14 cellular contexts compared by ENCODE assay signal in the genomic region with DNA sequence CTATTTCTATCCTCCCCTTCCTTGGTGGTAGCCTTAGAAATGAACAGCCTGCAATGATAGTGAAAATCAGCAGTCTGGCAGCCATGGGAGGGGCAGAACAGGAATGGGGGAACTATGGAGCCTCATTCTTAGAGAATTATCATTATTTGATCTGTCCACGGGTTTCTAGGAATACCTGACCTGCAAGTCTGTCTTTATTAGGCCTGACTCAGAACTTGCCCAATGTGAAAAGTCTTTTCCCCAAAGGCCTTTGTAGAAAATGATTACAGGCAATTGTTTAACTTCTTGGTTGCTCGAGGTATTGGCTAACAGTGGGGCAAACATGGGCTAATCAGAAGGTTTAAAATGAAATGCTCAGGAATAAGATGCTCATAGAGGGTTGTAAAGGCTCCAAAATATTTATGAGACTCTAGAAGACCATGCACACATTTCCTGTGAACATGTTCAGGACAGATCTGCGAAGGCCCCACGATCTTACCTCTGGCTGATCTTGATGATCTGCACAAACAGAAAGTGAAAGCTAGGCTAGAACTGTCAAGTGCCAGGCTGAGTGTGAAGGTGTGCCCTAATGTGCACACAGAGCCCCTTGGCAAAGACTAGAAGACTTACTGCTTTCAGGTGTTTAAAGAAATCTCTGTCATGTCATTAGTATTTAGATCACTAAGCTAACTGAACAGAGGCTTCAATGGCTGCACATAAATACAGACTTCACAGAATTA. TPM values are rescaled to one million over a fixed set of nuclear protein-coding genes. Genes with fewer than 3 reads are reported as not detected.
A peak's percentile ranks its signal among the peaks of the same experiment; 100 is the strongest.
DNase-seq lines count a peak whose midpoint lies in the region; ATAC-seq and TF ChIP-seq lines count a peak whose summit lies in the region.
"Had no signal": no experiment of that assay in that cellular context is flagged by ENCODE, and none has a peak within 500 bp of the region (broad histone marks: within the 10 kb centered on the region; RNA-seq: fewer than 3 reads in every experiment).

No MANE protein-coding gene starts in this region.

- H2AFZ ChIP-seq in ACC112 (ENCODE audit: low read length, unreplicated experiment): peak overlapping the region; percentile 8
- no peak overlapping the region for H2AFZ ChIP-seq in osteoblast (ENCODE audit: low read length)

- peak overlapping the region; percentile 36; the same call in 1 of the 2 replicates for H3K4me3 ChIP-seq in ACC112 (ENCODE audit: low read depth, low read length)
- H3K4me3 ChIP-seq in osteoblast (ENCODE audit: insufficient read depth, low read length): no peak overlapping the region
- H3K4me3 ChIP-seq: gastroesophageal sphincter had no signal

- H3K27me3 Mint-ChIP-seq in HFFc6 (ENCODE audit: insufficient read depth): peaks cover 12% of the 10 kb centered on the region
- H3K27me3 Mint-ChIP-seq in activated T-cell treated with anti-CD3 and anti-CD28 coated beads, Interleukin-2, amount 50 U/mL, for 4 hours (ENCODE audit: low read depth): no peaks in the 10 kb centered on the region

- peaks cover 11% of the 10 kb centered on the region for H3K36me3 Mint-ChIP-seq in HFFc6 (ENCODE audit: low read depth)
- H3K36me3 Mint-ChIP-seq in activated T-cell treated with anti-CD3 and anti-CD28 coated beads, Interleukin-2, amount 50 U/mL, for 4 hours (ENCODE audit: insufficient read depth): peaks cover 4% of the 10 kb centered on the region

- peaks cover 14% of the 10 kb centered on the region for H3K9me3 Mint-ChIP-seq in HFFc6
- H3K9me3 Mint-ChIP-seq in activated T-cell treated with anti-CD3 and anti-CD28 coated beads, Interleukin-2, amount 50 U/mL, for 4 hours: peaks cover 8% of the 10 kb centered on the region

- H3K27ac ChIP-seq in ACC112 (ENCODE audit: low read depth, low read length) (no peak overlapping the region), osteoblast (ENCODE audit: low read depth, low read length) (no peak overlapping the region)
- H3K27ac ChIP-seq: gastroesophageal sphincter had no signal

- H3K27me3 ChIP-seq in ACC112 (ENCODE audit: insufficient read depth, low read length) (no peaks in the 10 kb centered on the region), osteoblast (ENCODE audit: insufficient read depth, low read length) (peaks cover 6% of the 10 kb centered on the region)

- ATAC-seq in activated T-cell treated with anti-CD3 and anti-CD28 coated beads, Interleukin-2, amount 50 U/mL, for 4 hours: peak; percentile 74 to 84
- peak; percentile 69 for ATAC-seq in esophagus mucosa
- ATAC-seq in GM18520 (IDR thresholded peaks at IDR 0.05; ENCODE audit: unreplicated experiment): no peak
- ATAC-seq: gastroesophageal sphincter had no signal

- H3K4me1 Mint-ChIP-seq in HFFc6 (ENCODE audit: low read depth): no peaks in the 10 kb centered on the region
- peaks cover 19% of the 10 kb centered on the region for H3K4me1 Mint-ChIP-seq in activated T-cell treated with anti-CD3 and anti-CD28 coated beads, Interleukin-2, amount 50 U/mL, for 4 hours (ENCODE audit: low read depth)

- H3K36me3 ChIP-seq in ACC112 (ENCODE audit: insufficient read depth, low read length) (no peaks in the 10 kb centered on the region), osteoblast (ENCODE audit: insufficient read depth, low read length) (no peaks in the 10 kb centered on the region)
- H3K36me3 ChIP-seq: gastroesophageal sphincter had no signal

- no peak for DNase-seq in HFFc6
- DNase-seq in activated T-cell treated with anti-CD3 and anti-CD28 coated beads, Interleukin-2, amount 50 U/mL, for 4 hours: no peak
- no peak for DNase-seq in GM13977 (ENCODE audit: low spot score)
- DNase-seq in NCI-H2171 (lab: John Stamatoyannopoulos, UW): no peak
- no peak for DNase-seq in osteoblast (ENCODE audit: insufficient read length, low spot score, missing footprints)
- DNase-seq: AML-193; effector CD8-positive, alpha-beta T cell; islet precursor cell; NCI-H146; NCI-H510A treated with DMSO at 0.1 percent for 48 hours had no signal

- H3K4me1 ChIP-seq in ACC112 (ENCODE audit: control insufficient read depth, insufficient read depth, low read length, unreplicated experiment): no peaks in the 10 kb centered on the region
- no peaks in the 10 kb centered on the region for H3K4me1 ChIP-seq in osteoblast (ENCODE audit: insufficient read depth, low read length)
- H3K4me1 ChIP-seq: gastroesophageal sphincter had no signal

- H3K4me3 Mint-ChIP-seq in HFFc6: peak overlapping the region; percentile 18; the same call in 1 of the 2 replicates
- H3K4me3 Mint-ChIP-seq in activated T-cell treated with anti-CD3 and anti-CD28 coated beads, Interleukin-2, amount 50 U/mL, for 4 hours: no peak overlapping the region

- TF ChIP-seq CTCF in HFFc6 (IDR thresholded peaks at IDR 0.05) (no peak), GM13977 (IDR thresholded peaks at IDR 0.05; ENCODE audit: extremely low read depth, insufficient read depth, missing control alignments) (no peak), osteoblast (IDR thresholded peaks at IDR 0.05; ENCODE audit: extremely low read depth, low read depth, low read length) (no peak)

- H4K20me1 ChIP-seq in osteoblast (ENCODE audit: insufficient read depth, low read length): no peaks in the 10 kb centered on the region

- no peak overlapping the region for H3K27ac Mint-ChIP-seq in HFFc6

- H3K79me2 ChIP-seq in ACC112 (ENCODE audit: control insufficient read depth, insufficient read depth, low read length, unreplicated experiment) (no peaks in the 10 kb centered on the region), osteoblast (ENCODE audit: insufficient read depth, low read length) (no peaks in the 10 kb centered on the region)

- in situ Hi-C loops in GM13977 (cut with MboI; ENCODE audit: low pct_unique_long_range_greater_than_20kb, low sequenced_read_pairs, unreplicated experiment): no loop called here

- H3K9me3 ChIP-seq in osteoblast (ENCODE audit: low read depth, low read length): no peaks in the 10 kb centered on the region

- H3K4me2 ChIP-seq in osteoblast (ENCODE audit: insufficient read depth, low read length): no peak overlapping the region

RNA-seq across cellular contexts. Expression of a gene that starts 39.6 kb away (rescaled TPM):
- under 1 TPM in 1 of 6 experiments, not detected in 5; 0.06 TPM for total RNA-seq in HFFc6 (2021; fragmentation: NEBNext Ultra II Directional; extraction: Animal tissue kit (Norgen Biotek cat#: 25700))
- 1 to 10 TPM; 5.7 to 6.9 (median 6.7) TPM for total RNA-seq in activated T-cell treated with anti-CD3 and anti-CD28 coated beads, Interleukin-2, amount 50 U/mL, for 4 hours
- total RNA-seq in esophagus mucosa (4.5 TPM), osteoblast (under 0.01 TPM in 2 replicates)

RNA-seq across cellular contexts. Expression of a gene that starts 50.9 kb away (rescaled TPM):
- total RNA-seq in HFFc6 (2021; fragmentation: NEBNext Ultra II Directional; extraction: Animal tissue kit (Norgen Biotek cat#: 25700)): not detected
- total RNA-seq in activated T-cell treated with anti-CD3 and anti-CD28 coated beads, Interleukin-2, amount 50 U/mL, for 4 hours: 10 to 100 TPM; 24.1 to 66.6 (median 34.1) TPM
- total RNA-seq in esophagus mucosa (70.7 TPM), osteoblast (0.36 and 0.59 TPM in 2 replicates)

Comparison
In these comparisons a context has a peak if more than half of its experiments do, and no peak if none do; other contexts are left out.
1. RNA of a gene that starts 50.9 kb away (total RNA-seq): 70.7 TPM in esophagus mucosa (single experiment) and 24.1 to 66.6 TPM in activated T-cell treated with anti-CD3 and anti-CD28 coated beads, Interleukin-2, amount 50 U/mL, for 4 hours; 0.36 to 0.59 TPM in osteoblast and not detected in HFFc6; every median in the first group is over 10 times any median in the second.